ENCODE assay signal across 9 cellular contexts in the genomic region with DNA sequence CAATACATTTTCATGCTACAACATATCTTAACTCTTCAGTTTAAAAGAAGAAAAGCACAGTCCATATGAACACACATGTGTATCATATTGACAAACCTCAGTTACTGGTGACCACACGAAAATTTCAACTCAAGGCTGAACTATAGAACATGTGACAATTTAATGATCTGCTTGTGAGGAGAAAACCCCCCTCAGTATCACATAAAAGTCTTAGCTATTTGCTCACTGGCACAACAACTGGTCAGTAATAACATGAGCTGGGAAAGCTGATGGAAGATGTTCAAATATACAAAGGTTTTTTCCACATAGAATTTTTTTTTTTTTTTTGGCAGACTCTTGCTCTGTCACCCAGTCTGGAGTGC. TPM values are rescaled to one million over a fixed set of nuclear protein-coding genes. Genes with fewer than 3 reads are reported as not detected.
DNase-seq lines count a peak whose midpoint lies in the region; ATAC-seq, FAIRE-seq and TF ChIP-seq lines count a peak whose summit lies in the region.
"Had no signal": no experiment of that assay in that cellular context is flagged by ENCODE, and none has a peak within 500 bp of the region (broad histone marks: within the 10 kb centered on the region; RNA-seq: fewer than 3 reads in every experiment).

No MANE protein-coding gene starts in this region.

- in situ Hi-C loops in G401 (cut with HindIII; ENCODE audit: low sequenced_read_pairs), result no loop called here

- H3K9ac ChIP-seq in OCI-LY1 (ENCODE audit: low read length), result no peak overlapping the region; the same call in 1 of the 2 replicates

- H4K20me1 ChIP-seq in OCI-LY1 (ENCODE audit: insufficient read depth, low read length), result no peaks in the 10 kb centered on the region

- ATAC-seq in GM21786 (IDR thresholded peaks at IDR 0.05; ENCODE audit: unreplicated experiment) (peak; percentile 36), right lobe of liver (peak; percentile 64 to 78 (median 70))

- H3K27ac ChIP-seq in OCI-LY1 (ENCODE audit: low read depth, low read length, poor library complexity, severe bottlenecking) (peak overlapping the region; percentile 67), right lobe of liver (peak overlapping the region; percentile 1 to 43 (median 20))
- H3K27ac ChIP-seq: SJSA1 had no signal

- H3K9me3 ChIP-seq in OCI-LY1 (ENCODE audit: low read length), result no peaks in the 10 kb centered on the region
- H3K9me3 ChIP-seq in right lobe of liver, result no peaks in the 10 kb centered on the region
- H3K9me3 ChIP-seq: SJSA1 had no signal

- no peaks in the 10 kb centered on the region for H3K27me3 ChIP-seq in OCI-LY1 (ENCODE audit: insufficient read depth, low read length)
- no peaks in the 10 kb centered on the region for H3K27me3 ChIP-seq in right lobe of liver
- H3K27me3 ChIP-seq: SJSA1 had no signal

- H3K9me2 ChIP-seq in OCI-LY1 (ENCODE audit: low read depth, low read length), result no peaks in the 10 kb centered on the region

- WGBS in right lobe of liver (ENCODE audit: insufficient coverage, low coverage, low lambda C conversion rate, missing lambda C conversion rate), result 8% methylated on average over 1 of the region's 1 CpG

- peak; percentile 14 for FAIRE-seq in GM12892 (lab: Jason Lieb, UNC)
- no peak for FAIRE-seq in frontal cortex (lab: Jason Lieb, UNC)

- no peak for TF ChIP-seq POLR2A in GM12892 (IDR thresholded peaks at IDR 0.05; ENCODE audit: low read depth, low read length)
- no peak for TF ChIP-seq POLR2A in right lobe of liver (IDR thresholded peaks at IDR 0.05)

- no peaks in the 10 kb centered on the region for H3F3A ChIP-seq in OCI-LY1 (ENCODE audit: insufficient read depth, low read length)

- peaks cover 53% of the 10 kb centered on the region for H3K79me2 ChIP-seq in OCI-LY1 (ENCODE audit: insufficient read depth, low read length)

- intact Hi-C loops in right lobe of liver (cut with DNase I), result no loop called here

- H3K36me3 ChIP-seq in OCI-LY1 (ENCODE audit: insufficient read depth, low read length), result no peaks in the 10 kb centered on the region
- no peaks in the 10 kb centered on the region for H3K36me3 ChIP-seq in right lobe of liver
- H3K36me3 ChIP-seq: SJSA1 had no signal

- DNase-seq in GM12892 (ENCODE audit: insufficient read length) (no peak), right lobe of liver (no peak), G401 (ENCODE audit: low spot score) (no peak), frontal cortex (ENCODE audit: low spot score in 2 of 2) (no peak), NCI-H1105 (lab: John Stamatoyannopoulos, UW) (no peak)
- DNase-seq in stimulated activated CD4-positive, alpha-beta T cell treated with anti-CD3 and anti-CD28 coated beads, Interleukin-2, amount 100 ng/mL, for 24 hours, result no peak

- no peak overlapping the region for H2AFZ ChIP-seq in OCI-LY1 (ENCODE audit: low read length)

- peak overlapping the region; percentile 26 for H3K4me3 ChIP-seq in OCI-LY1 (ENCODE audit: low read depth, low read length, poor library complexity, severe bottlenecking)
- peak overlapping the region in 1 of 3 donors; percentile 1 for H3K4me3 ChIP-seq in right lobe of liver
- H3K4me3 ChIP-seq: SJSA1 had no signal

- H3K4me2 ChIP-seq in OCI-LY1 (ENCODE audit: low read length), result peak overlapping the region; percentile 56

- no peak for TF ChIP-seq CTCF in OCI-LY1 (IDR thresholded peaks at IDR 0.05; ENCODE audit: low read length)
- no peak for TF ChIP-seq CTCF in right lobe of liver (IDR thresholded peaks at IDR 0.05)

- peaks cover 49% of the 10 kb centered on the region for H3K4me1 ChIP-seq in OCI-LY1 (ENCODE audit: insufficient read depth, low read length, severe bottlenecking)
- peaks cover 0 to 16% (median 0%) of the 10 kb centered on the region in 4 donors for H3K4me1 ChIP-seq in right lobe of liver

RNA-seq across cellular contexts. Expression of a gene that starts 19.5 kb away (rescaled TPM):
- polyA plus RNA-seq in GM12892 (2012; ENCODE audit: missing spikeins), result 3.4 TPM
- total RNA-seq in right lobe of liver, result 10 to 100 TPM; 16.9 to 36.8 (median 24.3) TPM
- total RNA-seq in G401 (2014; rRNA removed; shearing (Covaris generic)), result 10.2 and 20.2 TPM in 2 replicates
- total RNA-seq in frontal cortex, result 28.5 TPM
